2 cellular contexts compared by ENCODE assay signal in genomic region chr11:71585673-71586072, GRCh38. TPM values are rescaled to one million over a fixed set of nuclear protein-coding genes. Genes with fewer than 3 reads are reported as not detected.
"Had no signal": no experiment of that assay in that cellular context is flagged by ENCODE, and none has a peak within 500 bp of the region (broad histone marks: within the 10 kb centered on the region; RNA-seq: fewer than 3 reads in every experiment).

No MANE protein-coding gene starts in this region.

RNA-seq across cellular contexts. Expression of gene KRTAP5-11, which starts 3.0 kb away (rescaled TPM):
- total RNA-seq: G401, GM12878 had no signal
- polyA plus RNA-seq: GM12878 had no signal

RNA-seq across cellular contexts. Expression of gene KRTAP5-10, which starts 20.3 kb away (rescaled TPM):
- total RNA-seq: G401, GM12878 had no signal

RNA-seq across cellular contexts. Expression of gene KRTAP5-9, which starts 37.5 kb away (rescaled TPM):
- total RNA-seq: G401 had no signal

RNA-seq across cellular contexts. Expression of gene KRTAP5-8, which starts 47.8 kb away (rescaled TPM):
- total RNA-seq: G401 had no signal

RNA-seq across cellular contexts. Expression of gene KRTAP5-7, which starts 58.6 kb away (rescaled TPM):
- total RNA-seq: G401, GM12878 had no signal
